In the genomic region with DNA sequence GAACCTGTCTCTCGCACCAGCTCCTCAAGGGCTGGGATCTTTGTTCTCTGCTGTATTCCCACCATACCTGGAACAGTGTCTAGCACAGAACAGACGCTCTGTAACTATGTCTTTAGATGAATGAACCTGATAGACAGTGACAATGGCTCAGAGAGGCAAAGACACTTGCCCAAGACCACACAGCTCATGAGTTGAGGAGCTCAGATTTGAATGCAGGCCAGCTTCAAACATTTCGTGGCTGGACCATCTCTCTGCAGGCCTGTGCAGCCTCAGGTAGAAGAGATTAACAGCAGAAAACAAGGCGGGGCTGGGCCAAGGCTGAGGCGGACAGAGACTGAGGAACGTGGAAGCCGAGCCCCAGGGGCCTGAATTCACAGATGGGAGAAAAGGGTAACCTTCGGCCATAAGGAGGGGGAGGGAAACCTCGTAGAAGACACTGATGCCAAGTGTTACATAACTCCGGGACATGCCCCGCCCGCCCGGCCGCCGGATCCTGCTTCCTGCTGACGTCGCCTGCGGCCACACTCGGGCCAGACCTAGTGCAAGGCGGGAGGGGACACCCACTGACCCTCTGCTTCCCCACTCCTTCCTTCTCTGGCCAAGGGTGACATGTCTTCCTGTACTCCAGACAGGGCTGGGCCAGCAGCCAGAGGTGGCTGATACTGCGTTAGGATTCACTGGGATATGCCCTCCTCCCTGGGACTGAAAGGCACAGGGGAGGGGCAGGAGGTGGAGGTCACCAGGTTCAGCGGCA, we compare ENCODE assay signal across 9 cellular contexts.
DNase-seq lines count a peak whose midpoint lies in the region; ATAC-seq and TF ChIP-seq lines count a peak whose summit lies in the region.
"Had no signal": no experiment of that assay in that cellular context is flagged by ENCODE, and none has a peak within 500 bp of the region (broad histone marks: within the 10 kb centered on the region; RNA-seq: fewer than 3 reads in every experiment).

No MANE protein-coding gene starts in this region.

- TF ChIP-seq CTCF in body of pancreas (IDR thresholded peaks at IDR 0.05) (no peak), spleen (IDR thresholded peaks at IDR 0.05 in 8 of 11, conservative IDR thresholded peaks at IDR 0.05 in 3 of 11) (no peak)

- H3K4me3 ChIP-seq in body of pancreas (no peak overlapping the region), spleen (no peak overlapping the region)

- H3K9me3 ChIP-seq in body of pancreas: no peaks in the 10 kb centered on the region
- no peaks in the 10 kb centered on the region for H3K9me3 ChIP-seq in spleen

- DNase-seq in HCEC 1CT (peak; percentile 57), body of pancreas (peak; percentile 89 to 94 (median 91)), hypothalamus (lab: John Stamatoyannopoulos, UW) (peak in 50 of 51 donors; percentile 15 to 90 (median 72)), spleen (peak; percentile 93), GM19238 (ENCODE audit: insufficient read length, low spot score) (no peak), AML-193 (lab: John Stamatoyannopoulos, UW) (no peak), iPS-NIHi11 (ENCODE audit: low spot score) (no peak)
- DNase-seq: GOT3 had no signal

- 13 to 17% methylated on average over 20 to 22 of the region's 22 CpGs for WGBS in body of pancreas, 2 donors
- WGBS in spleen, 5 donors: 32 to 73% (median 44%) methylated on average over 19 to 22 of the region's 22 CpGs

- ATAC-seq in body of pancreas (peak; percentile 88), HG03521 (IDR thresholded peaks at IDR 0.05; ENCODE audit: unreplicated experiment) (no peak)

- H3K27ac ChIP-seq in body of pancreas (peak overlapping the region; percentile 70 to 82 (median 72)), spleen (peak overlapping the region in 7 of 8 donors; percentile 59 to 85 (median 78))

- no peaks in the 10 kb centered on the region for H3K27me3 ChIP-seq in body of pancreas
- H3K27me3 ChIP-seq in spleen (replicated peaks in 1 of 7): no peaks in the 10 kb centered on the region

- peaks cover 36% of the 10 kb centered on the region for H3K4me1 ChIP-seq in body of pancreas
- H3K4me1 ChIP-seq in spleen: peaks cover 28 to 85% (median 60%) of the 10 kb centered on the region in 6 donors

- peaks cover 7 to 23% of the 10 kb centered on the region in 2 donors for H3K36me3 ChIP-seq in body of pancreas (replicated peaks in 1 of 2; ENCODE audit: insufficient read depth in 1 of 2, low read depth in 2 of 2)
- peaks cover 0 to 94% (median 46%) of the 10 kb centered on the region in 6 donors for H3K36me3 ChIP-seq in spleen

- intact Hi-C loops in body of pancreas (cut with DNase I) (no loop called here), spleen (cut with DNase I; ENCODE audit: low total_unique reads) (no loop called here)

- TF ChIP-seq POLR2A in body of pancreas (IDR thresholded peaks at IDR 0.05) (peak in 1 of 3 donors; percentile 14), spleen (IDR thresholded peaks at IDR 0.05) (no peak)

Comparison
In these comparisons a context has a peak if more than half of its experiments do, and no peak if none do; other contexts are left out.
1. DNase-seq: peak in HCEC 1CT (single experiment), body of pancreas (4 of 4), hypothalamus (50 of 51) and spleen (single experiment); none in GM19238 (single experiment), AML-193 (0 of 2) and iPS-NIHi11 (single experiment).